ENCODE assay signal across 21 cellular contexts in genomic region chr10:72793752-72794151, GRCh38.
"Had no signal": no experiment of that assay in that cellular context is flagged by ENCODE, and none has a peak within 500 bp of the region (broad histone marks: within the 10 kb centered on the region; RNA-seq: fewer than 3 reads in every experiment).

No MANE protein-coding gene starts in this region.

- DNase-seq: effector memory CD8-positive, alpha-beta T cell; esophagus squamous epithelium; naive thymus-derived CD4-positive, alpha-beta T cell; nephron progenitor cell; psoas muscle; retina; right lobe of liver; spleen; stimulated activated CD4-positive, alpha-beta T cell treated with anti-CD3 and anti-CD28 coated beads, Interleukin-15, amount 100 ng/mL, for 24 hours; stimulated activated CD4-positive, alpha-beta T cell treated with anti-CD3 and anti-CD28 coated beads, Interleukin-1b, Interleukin-23, amount 100 ng/mL, for 48 hours; stimulated activated CD4-positive, alpha-beta T cell treated with anti-CD3 and anti-CD28 coated beads, Interleukin-4, amount 100 ng/mL, for 24 hours; testis; upper lobe of right lung had no signal

- H3K27ac Mint-ChIP-seq: dendritic cell treated with granulocyte-macrophage colony-stimulating factor and Interleukin-4, amounts not matched to agents 40 ng/mL and 50 ng/mL, for 4 days; effector memory CD8-positive, alpha-beta T cell; nephron progenitor cell; stimulated activated memory B cell treated with anti-CD40 and anti-IgM and Interleukin-4, amounts not matched to agents 10 μg/mL and 1 μg/mL and 100 μg/mL, for 72 hours; stimulated activated naive CD8-positive, alpha-beta T cell treated with anti-CD3 and anti-CD28 coated beads, Interleukin-15, Interleukin-2, amounts not matched to agents 100 ng/mL and 50 ng/mL, for 24 hours had no signal

- H3K27me3 Mint-ChIP-seq: dendritic cell treated with granulocyte-macrophage colony-stimulating factor and Interleukin-4, amounts not matched to agents 40 ng/mL and 50 ng/mL, for 4 days; effector memory CD8-positive, alpha-beta T cell; naive thymus-derived CD4-positive, alpha-beta T cell; stimulated activated memory B cell treated with anti-CD40 and anti-IgM and Interleukin-4, amounts not matched to agents 10 μg/mL and 1 μg/mL and 100 μg/mL, for 72 hours; stimulated activated naive CD8-positive, alpha-beta T cell treated with anti-CD3 and anti-CD28 coated beads, Interleukin-15, Interleukin-2, amounts not matched to agents 100 ng/mL and 50 ng/mL, for 24 hours had no signal

- H3K9me3 ChIP-seq: esophagus squamous epithelium, neutrophil, psoas muscle, right lobe of liver, spleen, testis, tibial nerve, upper lobe of right lung, vagina had no signal

- H3K4me1 ChIP-seq: right lobe of liver, testis, upper lobe of right lung, vagina had no signal

- H3K4me3 ChIP-seq: esophagus squamous epithelium, psoas muscle, right lobe of liver, spleen, testis, tibial nerve, upper lobe of right lung, vagina had no signal

- H3K27ac ChIP-seq: esophagus squamous epithelium, right lobe of liver, spleen, testis, tibial nerve, upper lobe of right lung, vagina had no signal

- H3K36me3 ChIP-seq: esophagus squamous epithelium, neutrophil, right lobe of liver, tibial nerve, upper lobe of right lung, vagina had no signal

- ATAC-seq: effector memory CD8-positive, alpha-beta T cell; left lobe of liver; naive thymus-derived CD4-positive, alpha-beta T cell; right lobe of liver; stimulated activated memory B cell treated with anti-CD40 and anti-IgM and Interleukin-4, amounts not matched to agents 10 μg/mL and 1 μg/mL and 100 μg/mL, for 72 hours; upper lobe of right lung had no signal

- H3K4me3 Mint-ChIP-seq: dendritic cell treated with granulocyte-macrophage colony-stimulating factor and Interleukin-4, amounts not matched to agents 40 ng/mL and 50 ng/mL, for 4 days; effector memory CD8-positive, alpha-beta T cell; naive thymus-derived CD4-positive, alpha-beta T cell; nephron progenitor cell; stimulated activated memory B cell treated with anti-CD40 and anti-IgM and Interleukin-4, amounts not matched to agents 10 μg/mL and 1 μg/mL and 100 μg/mL, for 72 hours; stimulated activated naive CD8-positive, alpha-beta T cell treated with anti-CD3 and anti-CD28 coated beads, Interleukin-15, Interleukin-2, amounts not matched to agents 100 ng/mL and 50 ng/mL, for 24 hours had no signal

- H3K9me3 Mint-ChIP-seq: dendritic cell treated with granulocyte-macrophage colony-stimulating factor and Interleukin-4, amounts not matched to agents 40 ng/mL and 50 ng/mL, for 4 days; effector memory CD8-positive, alpha-beta T cell; naive thymus-derived CD4-positive, alpha-beta T cell; nephron progenitor cell; stimulated activated memory B cell treated with anti-CD40 and anti-IgM and Interleukin-4, amounts not matched to agents 10 μg/mL and 1 μg/mL and 100 μg/mL, for 72 hours; stimulated activated naive CD8-positive, alpha-beta T cell treated with anti-CD3 and anti-CD28 coated beads, Interleukin-15, Interleukin-2, amounts not matched to agents 100 ng/mL and 50 ng/mL, for 24 hours had no signal

- FAIRE-seq: islet of Langerhans had no signal

- H3K27me3 ChIP-seq: esophagus squamous epithelium, neutrophil, right lobe of liver, spleen, testis, tibial nerve, upper lobe of right lung, vagina had no signal
